Comparison of ENCODE assay signal across 8 cellular contexts in the genomic region with DNA sequence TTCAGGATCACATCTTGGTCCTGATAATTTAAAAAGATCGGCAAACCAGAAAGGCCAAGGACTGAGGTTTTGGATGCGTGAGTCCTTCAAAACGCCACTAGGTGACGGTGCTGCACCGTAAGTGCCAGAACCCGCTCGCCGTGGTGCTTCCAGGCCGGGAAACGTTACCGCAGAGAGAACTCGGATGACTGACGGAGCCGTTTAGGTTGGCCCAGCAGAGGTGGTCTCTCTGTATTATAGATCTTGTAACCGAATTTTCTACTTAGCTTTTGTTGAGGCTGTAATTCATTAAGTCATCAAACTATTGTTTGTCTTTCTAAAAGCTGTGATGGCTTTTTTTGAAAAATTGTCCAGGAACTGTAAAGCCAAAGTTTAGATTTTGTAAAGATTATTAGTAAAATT. TPM values are rescaled to one million over a fixed set of nuclear protein-coding genes. Genes with fewer than 3 reads are reported as not detected.
DNase-seq lines count a peak whose midpoint lies in the region; ATAC-seq and TF ChIP-seq lines count a peak whose summit lies in the region.

No MANE protein-coding gene starts in this region.

- TF ChIP-seq CTCF in adrenal gland (IDR thresholded peaks at IDR 0.05), result peak; percentile 91 to 100 (median 98)

- peak; percentile 77 for ATAC-seq in left ventricle myocardium superior
- ATAC-seq in sciatic nerve, result peak; percentile 84
- ATAC-seq in HG02840 (IDR thresholded peaks at IDR 0.05; ENCODE audit: low FRiP score, unreplicated experiment), result no peak

- H3K4me3 ChIP-seq in adrenal gland, result no peak overlapping the region

- no peaks in the 10 kb centered on the region for H3K36me3 ChIP-seq in adrenal gland (replicated peaks in 1 of 2)

- TF ChIP-seq POLR2A in adrenal gland (IDR thresholded peaks at IDR 0.05), result no peak

- WGBS in adrenal gland, 4 donors, result 1 to 3% (median 2%) methylated on average over 12 to 15 of the region's 15 CpGs

- no peaks in the 10 kb centered on the region for H3K9me3 ChIP-seq in adrenal gland (replicated peaks in 1 of 3)

- intact Hi-C loops in adrenal gland (cut with DNase I) (loop anchor here in 1 of 2 donors (10.0 kb wide), 1 partner anchor 100 kb away; no protein-coding TSS in a partner anchor), left ventricle myocardium superior (cut with micrococcal nuclease) (loop anchor here (10.0 kb wide), 1 partner anchor 1680 kb away; no protein-coding TSS in a partner anchor), sciatic nerve (cut with DNase I) (no loop called here)

- in situ Hi-C loops in G401 (cut with HindIII; ENCODE audit: low sequenced_read_pairs), result no loop called here

- DNase-seq in G401 (ENCODE audit: low spot score) (peak; percentile 61), HCEC 1CT (peak; percentile 68), NCI-H1092 (lab: John Stamatoyannopoulos, UW) (peak; percentile 28), T follicular helper cell (ENCODE audit: low read depth) (peak; percentile 33), adrenal gland (peak; percentile 62 to 83 (median 74)), left ventricle myocardium superior (peak; percentile 68), sciatic nerve (ENCODE audit: low spot score) (peak; percentile 81)

- H3K4me1 ChIP-seq in adrenal gland (replicated peaks in 1 of 2), result no peaks in the 10 kb centered on the region

- H3K27me3 ChIP-seq in adrenal gland, result no peaks in the 10 kb centered on the region

- H3K27ac ChIP-seq in adrenal gland, result no peak overlapping the region

RNA-seq across cellular contexts. Expression of a gene that starts 39.8 kb away (rescaled TPM):
- total RNA-seq in G401 (2014; rRNA removed; shearing (Covaris generic)), result 5.0 and 13.9 TPM in 2 replicates
- under 1 TPM in 4 of 8 donors, not detected in 4; 0.57 to 0.69 (median 0.66) TPM for total RNA-seq in adrenal gland
- polyA plus RNA-seq in adrenal gland, result under 1 TPM in 2 of 3 donors, not detected in 1; 0.20 to 0.37 TPM
- 0.17 TPM for total RNA-seq in left ventricle myocardium superior
- total RNA-seq in sciatic nerve, result 0.27 TPM

RNA-seq across cellular contexts. Expression of a gene that starts 52.8 kb away (rescaled TPM):
- 71.8 and 81.9 TPM in 2 replicates for total RNA-seq in G401 (2014; rRNA removed; shearing (Covaris generic))
- total RNA-seq in adrenal gland (10 to 100 TPM; 35.3 to 84.1 (median 49.5) TPM), left ventricle myocardium superior (23.4 TPM), sciatic nerve (31.3 TPM)
- 10 to 100 TPM; 11.5 to 33.1 (median 14.4) TPM for polyA plus RNA-seq in adrenal gland

Comparison
In these comparisons a context has a peak if more than half of its experiments do, and no peak if none do; other contexts are left out.
1. DNase-seq: peak in every context shown above with its lines; median percentile 81 in sciatic nerve; 74 in adrenal gland; 68 in HCEC 1CT; 68 in left ventricle myocardium superior; 61 in G401; 33 in T follicular helper cell; 28 in NCI-H1092.